Comparison of ENCODE assay signal across 10 cellular contexts in the genomic region with DNA sequence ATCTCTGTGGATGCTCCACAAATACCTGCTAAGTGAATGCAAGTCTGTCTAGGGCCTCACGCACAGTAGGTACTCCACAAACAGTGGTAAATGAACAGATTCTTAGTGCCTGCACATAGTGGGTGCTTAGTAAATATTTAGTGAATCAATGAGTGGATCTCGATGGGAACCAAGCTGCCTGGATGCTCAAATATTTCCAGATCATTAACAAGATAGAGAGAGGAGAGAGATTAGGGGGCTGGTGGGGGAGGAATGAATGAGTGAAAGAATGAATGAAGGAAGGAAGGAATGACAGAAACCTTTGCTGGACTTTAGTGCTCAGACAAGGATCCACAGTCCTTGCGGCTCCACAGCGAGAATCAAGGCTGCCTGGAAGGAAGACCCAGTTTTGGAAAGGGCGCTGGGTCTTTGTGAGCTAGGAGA.
A peak's percentile ranks its signal among the peaks of the same experiment; 100 is the strongest.
DNase-seq lines count a peak whose midpoint lies in the region; ATAC-seq and TF ChIP-seq lines count a peak whose summit lies in the region.
"Had no signal": no experiment of that assay in that cellular context is flagged by ENCODE, and none has a peak within 500 bp of the region (broad histone marks: within the 10 kb centered on the region; RNA-seq: fewer than 3 reads in every experiment).

No MANE protein-coding gene starts in this region.

- H3K27me3 Mint-ChIP-seq in nephron (ENCODE audit: low read depth): peaks cover 9% of the 10 kb centered on the region

- no peaks in the 10 kb centered on the region for H3K9me3 Mint-ChIP-seq in nephron
- H3K9me3 Mint-ChIP-seq: activated CD8-positive, alpha-beta T cell treated with anti-CD3 and anti-CD28 coated beads for 36 hours had no signal

- H3K4me1 ChIP-seq in heart right ventricle (peaks cover 10 to 47% (median 27%) of the 10 kb centered on the region in 9 donors), ectodermal cell (ENCODE audit: control insufficient read depth, insufficient read depth, low read length) (peaks cover 8% of the 10 kb centered on the region), urinary bladder (ENCODE audit: insufficient read depth) (no peaks in the 10 kb centered on the region)

- H3K27ac ChIP-seq in heart right ventricle (peak overlapping the region; percentile 59 to 91 (median 88)), ectodermal cell (ENCODE audit: insufficient read depth, low read depth, low read length, poor library complexity, severe bottlenecking) (peak overlapping the region; percentile 22), urinary bladder (ENCODE audit: low read depth) (peak overlapping the region; percentile 86)

- H3K4me3 Mint-ChIP-seq in nephron: peak overlapping the region in 2 of 3 experiments; percentile 8 to 21
- H3K4me3 Mint-ChIP-seq: activated CD8-positive, alpha-beta T cell treated with anti-CD3 and anti-CD28 coated beads for 36 hours had no signal

- no peak for DNase-seq in heart right ventricle
- no peak for DNase-seq in cardiac septum (ENCODE audit: low spot score)
- no peak for DNase-seq in NOMO-1 (lab: John Stamatoyannopoulos, UW; ENCODE audit: unreplicated experiment in 2 of 2)
- no peak for DNase-seq in posterior cingulate gyrus
- DNase-seq: central memory CD4-positive, alpha-beta T cell had no signal

- H3K36me3 ChIP-seq in heart right ventricle (no peaks in the 10 kb centered on the region), ectodermal cell (ENCODE audit: control insufficient read depth, insufficient read depth, low read length) (no peaks in the 10 kb centered on the region), urinary bladder (ENCODE audit: insufficient read depth) (no peaks in the 10 kb centered on the region)

- intact Hi-C loops in heart right ventricle (cut with DNase I): loop anchor here in 4 of 10 donors (5.0 kb wide), 5 partner anchors 43 to 178 kb away; a partner anchor contains a TSS
- intact Hi-C loops in cardiac septum (cut with DNase I): loop anchor here (5.0 kb wide), 4 partner anchors 48 to 378 kb away; a partner anchor contains a TSS
- intact Hi-C loops in posterior cingulate gyrus (cut with DNase I): loop anchor here (5.0 kb wide), 1 partner anchor 83 kb away; no protein-coding TSS in a partner anchor

- WGBS in heart right ventricle, 2 donors: 30 to 45% methylated on average over 5 of the region's 5 CpGs
- WGBS in ectodermal cell, 2 experiments: 51 to 56% methylated on average over 5 of the region's 5 CpGs
- WGBS in urinary bladder: 33% methylated on average over 5 of the region's 5 CpGs

- H3K36me3 Mint-ChIP-seq in nephron (ENCODE audit: low read depth): no peaks in the 10 kb centered on the region

- peak overlapping the region; percentile 95 to 97 (median 97) for H3K27ac Mint-ChIP-seq in nephron
- H3K27ac Mint-ChIP-seq: activated CD8-positive, alpha-beta T cell treated with anti-CD3 and anti-CD28 coated beads for 36 hours had no signal

- H3K4me1 Mint-ChIP-seq in nephron: peaks cover 67% of the 10 kb centered on the region

- TF ChIP-seq CTCF in heart right ventricle (IDR thresholded peaks at IDR 0.05): no peak
- no peak for TF ChIP-seq CTCF in nephron (IDR thresholded peaks at IDR 0.05; ENCODE audit: unreplicated experiment in 3 of 3)

- H3K9me3 ChIP-seq in heart right ventricle: no peaks in the 10 kb centered on the region
- no peaks in the 10 kb centered on the region for H3K9me3 ChIP-seq in ectodermal cell (ENCODE audit: control insufficient read depth, low read length)

- H3K4me3 ChIP-seq in heart right ventricle (peak overlapping the region in 4 of 10 donors; percentile 7 to 24 (median 14)), ectodermal cell (ENCODE audit: insufficient read depth, low read depth, low read length) (no peak overlapping the region), urinary bladder (ENCODE audit: low read depth, low read length) (no peak overlapping the region)

- no peak for ATAC-seq in heart right ventricle
- ATAC-seq in GM19328 (IDR thresholded peaks at IDR 0.05; ENCODE audit: unreplicated experiment): no peak

- H3K27me3 ChIP-seq in heart right ventricle (no peaks in the 10 kb centered on the region), ectodermal cell (ENCODE audit: control insufficient read depth, insufficient read depth, low read length, poor library complexity, severe bottlenecking) (peaks cover 20% of the 10 kb centered on the region)

Comparison
In these comparisons a context has a peak if more than half of its experiments do, and no peak if none do; other contexts are left out.
1. H3K27ac ChIP-seq: peak in every context shown above with its lines; median percentile 88 in heart right ventricle; 86 in urinary bladder; 22 in ectodermal cell.